In genomic region chr9:106921341-106921899, GRCh38 we compare ENCODE assay signal across 8 cellular contexts. TPM values are rescaled to one million over a fixed set of nuclear protein-coding genes. Genes with fewer than 3 reads are reported as not detected.
A peak's percentile ranks its signal among the peaks of the same experiment; 100 is the strongest.
DNase-seq lines count a peak whose midpoint lies in the region; ATAC-seq and TF ChIP-seq lines count a peak whose summit lies in the region.

No MANE protein-coding gene starts in this region.

- H3K9ac ChIP-seq in PC-3 (ENCODE audit: low read length) (no peak overlapping the region), muscle layer of colon (ENCODE audit: low read length) (no peak overlapping the region)

- no peaks in the 10 kb centered on the region for H3F3A ChIP-seq in PC-3 (ENCODE audit: low read length, unreplicated experiment)

- peaks cover 50% of the 10 kb centered on the region for H3K79me2 ChIP-seq in PC-3 (ENCODE audit: low read length)

- H3K27ac ChIP-seq in PC-3 (ENCODE audit: low read length) (peak overlapping the region; percentile 36; the same call in 1 of the 2 replicates), muscle layer of colon (ENCODE audit: low read depth, low read length) (peak overlapping the region; percentile 67)

- CTCF ChIA-PET in PC-3 (lab: Charles Lee): no interaction called here

- H3K4me1 ChIP-seq in PC-3 (ENCODE audit: insufficient read depth, low read length): peaks cover 29% of the 10 kb centered on the region
- H3K4me1 ChIP-seq in muscle layer of colon (ENCODE audit: insufficient read depth, low read length): peaks cover 50% of the 10 kb centered on the region

- TF ChIP-seq CTCF in PC-3 (conservative IDR thresholded peaks at IDR 0.05; ENCODE audit: low read depth, low read length) (no peak), epithelial cell of esophagus (IDR thresholded peaks at IDR 0.05; ENCODE audit: insufficient read depth, low read depth, low read length, missing control alignments) (no peak)

- POLR2A ChIA-PET in PC-3 (lab: Charles Lee; ENCODE audit: unreplicated experiment): no interaction called here

- H3K36me3 ChIP-seq in PC-3 (ENCODE audit: low read depth, low read length) (peaks cover 35% of the 10 kb centered on the region), muscle layer of colon (ENCODE audit: insufficient read depth, low read length) (peaks cover 28% of the 10 kb centered on the region)

- H3K9me3 ChIP-seq in PC-3 (ENCODE audit: low read length) (no peaks in the 10 kb centered on the region), muscle layer of colon (ENCODE audit: low read length) (no peaks in the 10 kb centered on the region)

- no peaks in the 10 kb centered on the region for H4K20me1 ChIP-seq in PC-3 (ENCODE audit: low read length)

- intact Hi-C loops in PC-3 (cut with micrococcal nuclease): no loop called here

- BruUV-seq in PC-3 (replicated peaks; lab: Mats Ljungman, UMichigan): no TSS peak

- H3K27me3 ChIP-seq in PC-3 (ENCODE audit: low read length) (no peaks in the 10 kb centered on the region), muscle layer of colon (ENCODE audit: control insufficient read depth in 1 of 2, insufficient read depth in 2 of 2, low read length in 2 of 2) (no peaks in the 10 kb centered on the region)

- peak; percentile 7 for DNase-seq in stimulated activated CD4-positive, alpha-beta T cell treated with anti-CD3 and anti-CD28 coated beads, Interleukin-1b, Interleukin-23, amount 100 ng/mL, for 48 hours
- no peak for DNase-seq in stimulated activated CD4-positive, alpha-beta T cell treated with anti-CD3 and anti-CD28 coated beads, Interleukin-4, amount 100 ng/mL, for 4 hours
- DNase-seq in PC-3 (no peak), epithelial cell of esophagus (ENCODE audit: low read depth) (peak; percentile 11)
- DNase-seq in activated CD8-positive, alpha-beta memory T cell treated with anti-CD3 and anti-CD28 coated beads, Interleukin-2, amount 50 U/mL, for 48 hours: no peak

- H3K4me2 ChIP-seq in PC-3 (ENCODE audit: low read length): peak overlapping the region; percentile 46

- H3K9me2 ChIP-seq in PC-3 (replicated peaks; ENCODE audit: low read length): no peaks in the 10 kb centered on the region

- no peak overlapping the region for H2AFZ ChIP-seq in PC-3 (ENCODE audit: low read length)

- ATAC-seq in PC-3 (no peak), HG03342 (IDR thresholded peaks at IDR 0.05; ENCODE audit: unreplicated experiment) (no peak), HG02885 (IDR thresholded peaks at IDR 0.05; ENCODE audit: poor library complexity, unreplicated experiment) (no peak)

- no peak overlapping the region for H3K4me3 ChIP-seq in PC-3 (ENCODE audit: low read length)
- no peak overlapping the region for H3K4me3 ChIP-seq in epithelial cell of esophagus (ENCODE audit: low read length)
- peak overlapping the region in 1 of 2 donors; percentile 3 for H3K4me3 ChIP-seq in muscle layer of colon (ENCODE audit: low read depth in 1 of 2, low read length in 2 of 2)

RNA-seq across cellular contexts. Expression of gene ZNF462, which starts 58.5 kb away (rescaled TPM):
- total RNA-seq in PC-3 (2014; rRNA removed): 21.2 and 23.4 TPM in 2 replicates

Comparison
In these comparisons a context has a peak if more than half of its experiments do, and no peak if none do; other contexts are left out.
1. DNase-seq: peak in stimulated activated CD4-positive, alpha-beta T cell treated with anti-CD3 and anti-CD28 coated beads, Interleukin-1b, Interleukin-23, amount 100 ng/mL, for 48 hours (single experiment) and epithelial cell of esophagus (single experiment); none in stimulated activated CD4-positive, alpha-beta T cell treated with anti-CD3 and anti-CD28 coated beads, Interleukin-4, amount 100 ng/mL, for 4 hours (0 of 2), PC-3 (single experiment) and activated CD8-positive, alpha-beta memory T cell treated with anti-CD3 and anti-CD28 coated beads, Interleukin-2, amount 50 U/mL, for 48 hours (single experiment).